In genomic region chr1:150102986-150103385, GRCh38 we compare ENCODE assay signal across 21 cellular contexts.
"Had no signal": no experiment of that assay in that cellular context is flagged by ENCODE, and none has a peak within 500 bp of the region (broad histone marks: within the 10 kb centered on the region; RNA-seq: fewer than 3 reads in every experiment).

No MANE protein-coding gene starts in this region.

- H3K4me3 ChIP-seq: body of pancreas, colonic mucosa, gastrocnemius medialis, left lung, sigmoid colon, thoracic aorta, upper lobe of left lung had no signal

- H3K4me3 Mint-ChIP-seq: activated B cell treated with CpG ODN at 0.5 μM for 24 hours; activated CD8-positive, alpha-beta T cell treated with anti-CD3 and anti-CD28 coated beads for 36 hours; activated naive CD8-positive, alpha-beta T cell treated with anti-CD3 and anti-CD28 coated beads, Interleukin-2, amount 10 ng/mL, durations not matched to agents 7 days and 5 days; central memory CD8-positive, alpha-beta T cell; mesothelial cell of epicardium; nephron; stimulated activated effector memory CD8-positive, alpha-beta T cell treated with anti-CD3 and anti-CD28 coated beads, Interleukin-12 subunit alpha, Interleukin-12 subunit beta, amount 100 ng/mL, for 72 hours had no signal

- H3K27ac Mint-ChIP-seq: activated B cell treated with CpG ODN at 0.5 μM for 24 hours; activated CD8-positive, alpha-beta T cell treated with anti-CD3 and anti-CD28 coated beads for 36 hours; activated naive CD8-positive, alpha-beta T cell treated with anti-CD3 and anti-CD28 coated beads, Interleukin-2, amount 10 ng/mL, durations not matched to agents 7 days and 5 days; activated T-helper 2 cell treated with anti-CD3 and anti-CD28 coated beads, Interferon-gamma antibody, Interleukin-2, Interleukin-4, amounts not matched to agents 10 μg/mL and 5 μg/mL and 100 μg/mL, durations not matched to agents 14 hours and 24 hours and 36 hours; mesothelial cell of epicardium; nephron; stimulated activated effector memory CD8-positive, alpha-beta T cell treated with anti-CD3 and anti-CD28 coated beads, Interleukin-12 subunit alpha, Interleukin-12 subunit beta, amount 100 ng/mL, for 72 hours had no signal

- H3K4me1 Mint-ChIP-seq: mesothelial cell of epicardium, nephron had no signal

- H3K9me3 ChIP-seq: body of pancreas, colonic mucosa, gastrocnemius medialis, left lung, sigmoid colon, thoracic aorta, upper lobe of left lung had no signal

- H3K9me3 Mint-ChIP-seq: activated CD8-positive, alpha-beta T cell treated with anti-CD3 and anti-CD28 coated beads for 36 hours; central memory CD8-positive, alpha-beta T cell; stimulated activated effector memory CD8-positive, alpha-beta T cell treated with anti-CD3 and anti-CD28 coated beads, Interleukin-12 subunit alpha, Interleukin-12 subunit beta, amount 100 ng/mL, for 72 hours had no signal

- H3K27ac ChIP-seq: body of pancreas, colonic mucosa, gastrocnemius medialis, left lung, sigmoid colon, thoracic aorta, upper lobe of left lung had no signal

- H3K36me3 ChIP-seq: colonic mucosa had no signal

- H3K27me3 ChIP-seq: body of pancreas, colonic mucosa, gastrocnemius medialis, left lung, sigmoid colon, upper lobe of left lung had no signal

- DNase-seq: activated B cell treated with CpG ODN at 0.5 μM for 24 hours; activated CD4-positive, alpha-beta T cell treated with anti-CD3 and anti-CD28 coated beads for 4 hours; activated CD8-positive, alpha-beta T cell treated with anti-CD3 and anti-CD28 coated beads for 36 hours; activated naive CD4-positive, alpha-beta T cell treated with Interleukin-2 at 50 U/mL for 16 hours; activated naive CD8-positive, alpha-beta T cell treated with anti-CD3 and anti-CD28 coated beads, Interleukin-2, amount 10 ng/mL, durations not matched to agents 7 days and 5 days; activated T-cell treated with anti-CD3 and anti-CD28 coated beads, Interleukin-2, amount 50 U/mL, for 1 hour; body of pancreas; colonic mucosa; gastrocnemius medialis; head of caudate nucleus; left lung; nucleus accumbens; sigmoid colon; stimulated activated CD4-positive, alpha-beta T cell treated with anti-CD3 and anti-CD28 coated beads, Interleukin-4, amount 100 ng/mL, for 24 hours; upper lobe of left lung had no signal

- H3K27me3 Mint-ChIP-seq: activated B cell treated with CpG ODN at 0.5 μM for 24 hours; activated CD8-positive, alpha-beta T cell treated with anti-CD3 and anti-CD28 coated beads for 36 hours; activated naive CD8-positive, alpha-beta T cell treated with anti-CD3 and anti-CD28 coated beads, Interleukin-2, amount 10 ng/mL, durations not matched to agents 7 days and 5 days; central memory CD8-positive, alpha-beta T cell had no signal

- H3K4me1 ChIP-seq: body of pancreas, colonic mucosa, gastrocnemius medialis, left lung, sigmoid colon, upper lobe of left lung had no signal
